Comparison of ENCODE assay signal across 16 cellular contexts in the genomic region with DNA sequence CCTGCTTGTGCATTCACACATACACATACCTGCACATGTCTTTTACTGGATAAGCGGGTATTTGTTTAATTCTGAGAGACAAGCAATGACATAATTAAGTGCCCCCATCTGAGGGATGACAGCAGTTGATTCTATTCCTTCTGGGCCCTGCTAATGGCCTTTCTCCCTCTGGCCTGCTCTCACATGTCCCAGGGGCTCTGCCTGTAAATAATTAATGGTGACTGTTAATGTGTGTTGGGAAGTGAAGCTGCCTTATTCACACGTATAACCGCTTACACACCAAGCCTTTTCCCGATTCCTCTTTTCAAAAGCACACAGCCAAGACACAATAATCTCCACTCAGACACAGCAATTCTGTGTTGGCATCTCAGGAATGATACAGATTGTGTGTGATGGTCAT. TPM values are rescaled to one million over a fixed set of nuclear protein-coding genes. Genes with fewer than 3 reads are reported as not detected.
DNase-seq lines count a peak whose midpoint lies in the region; ATAC-seq and TF ChIP-seq lines count a peak whose summit lies in the region.
"Had no signal": no experiment of that assay in that cellular context is flagged by ENCODE, and none has a peak within 500 bp of the region (broad histone marks: within the 10 kb centered on the region; RNA-seq: fewer than 3 reads in every experiment).

No MANE protein-coding gene starts in this region.

- no peaks in the 10 kb centered on the region for H3K4me1 Mint-ChIP-seq in activated CD8-positive, alpha-beta T cell treated with anti-CD3 and anti-CD28 coated beads, Interleukin-2, amount 10 ng/mL, durations not matched to agents 7 days and 5 days (ENCODE audit: low read depth)
- no peaks in the 10 kb centered on the region for H3K4me1 Mint-ChIP-seq in type B pancreatic cell (ENCODE audit: unreplicated experiment)

- POLR2A ChIA-PET in activated CD8-positive, alpha-beta T cell treated with anti-CD3 and anti-CD28 coated beads, Interleukin-2, amount 10 ng/mL, durations not matched to agents 7 days and 5 days (lab: Charles Lee): no interaction called here

- H3K27me3 ChIP-seq in kidney epithelial cell (ENCODE audit: control insufficient read depth, insufficient read depth, low read length): no peaks in the 10 kb centered on the region
- H3K27me3 ChIP-seq: BLaER1 had no signal

- H3K27ac Mint-ChIP-seq in activated CD8-positive, alpha-beta T cell treated with anti-CD3 and anti-CD28 coated beads, Interleukin-2, amount 10 ng/mL, durations not matched to agents 7 days and 5 days: no peak overlapping the region
- no peak overlapping the region for H3K27ac Mint-ChIP-seq in type B pancreatic cell

- no peaks in the 10 kb centered on the region for H3K9me3 Mint-ChIP-seq in activated CD8-positive, alpha-beta T cell treated with anti-CD3 and anti-CD28 coated beads, Interleukin-2, amount 10 ng/mL, durations not matched to agents 7 days and 5 days (ENCODE audit: insufficient read depth)
- peaks cover 5% of the 10 kb centered on the region for H3K9me3 Mint-ChIP-seq in type B pancreatic cell

- H3K4me3 ChIP-seq in kidney epithelial cell (ENCODE audit: low read depth, low read length): no peak overlapping the region
- H3K4me3 ChIP-seq: BLaER1, esophagus squamous epithelium, lung, SK-N-MC, skin epidermis had no signal

- DNase-seq in kidney epithelial cell (ENCODE audit: low read depth) (peak; percentile 38), SW480 (ENCODE audit: low spot score) (no peak), type B pancreatic cell (ENCODE audit: extremely low spot score, unreplicated experiment) (no peak), dermis blood vessel endothelial cell (no peak)
- no peak for DNase-seq in activated CD8-positive, alpha-beta T cell treated with anti-CD3 and anti-CD28 coated beads, Interleukin-2, amount 10 ng/mL, durations not matched to agents 7 days and 5 days
- DNase-seq: amygdala, esophagus squamous epithelium, H7, NCI-H2081 treated with DMSO at 0.1 percent for 48 hours had no signal

- CTCF ChIA-PET in activated CD8-positive, alpha-beta T cell treated with anti-CD3 and anti-CD28 coated beads, Interleukin-2, amount 10 ng/mL, durations not matched to agents 7 days and 5 days (lab: Charles Lee): no interaction called here

- TF ChIP-seq CTCF in kidney epithelial cell (IDR thresholded peaks at IDR 0.05; ENCODE audit: insufficient read depth, low read length, poor library complexity, severe bottlenecking) (no peak), type B pancreatic cell (conservative IDR thresholded peaks at IDR 0.05) (no peak)

- no peak overlapping the region for H3K4me3 Mint-ChIP-seq in activated CD8-positive, alpha-beta T cell treated with anti-CD3 and anti-CD28 coated beads, Interleukin-2, amount 10 ng/mL, durations not matched to agents 7 days and 5 days
- no peak overlapping the region for H3K4me3 Mint-ChIP-seq in type B pancreatic cell

- peaks cover 26% of the 10 kb centered on the region for H3K27me3 Mint-ChIP-seq in activated CD8-positive, alpha-beta T cell treated with anti-CD3 and anti-CD28 coated beads, Interleukin-2, amount 10 ng/mL, durations not matched to agents 7 days and 5 days (ENCODE audit: low read depth)
- H3K27me3 Mint-ChIP-seq in type B pancreatic cell: peaks cover 38% of the 10 kb centered on the region

- no peaks in the 10 kb centered on the region for H3K36me3 ChIP-seq in kidney epithelial cell (ENCODE audit: control insufficient read depth, insufficient read depth, low read length)
- H3K36me3 ChIP-seq: BLaER1 had no signal

- H3K36me3 Mint-ChIP-seq in activated CD8-positive, alpha-beta T cell treated with anti-CD3 and anti-CD28 coated beads, Interleukin-2, amount 10 ng/mL, durations not matched to agents 7 days and 5 days (ENCODE audit: low read depth): no peaks in the 10 kb centered on the region
- no peaks in the 10 kb centered on the region for H3K36me3 Mint-ChIP-seq in type B pancreatic cell

- peak; percentile 55 for ATAC-seq in GM18873 (IDR thresholded peaks at IDR 0.05; ENCODE audit: low FRiP score, unreplicated experiment)
- peak; percentile 73 for ATAC-seq in GM21529 (IDR thresholded peaks at IDR 0.05; ENCODE audit: unreplicated experiment)
- ATAC-seq in HG03139 (IDR thresholded peaks at IDR 0.05; ENCODE audit: unreplicated experiment): peak; percentile 85
- no peak for ATAC-seq in activated CD8-positive, alpha-beta T cell treated with anti-CD3 and anti-CD28 coated beads, Interleukin-2, amount 10 ng/mL, durations not matched to agents 7 days and 5 days

RNA-seq across cellular contexts. Expression of gene LRRK1, which starts 47.8 kb away (rescaled TPM):
- total RNA-seq in kidney epithelial cell (6.6 and 9.0 TPM in 2 replicates), type B pancreatic cell (ENCODE audit: low replicate concordance) (2.0 and 4.1 TPM in 2 replicates), dermis blood vessel endothelial cell (12.1 and 14.2 TPM in 2 replicates)
- under 1 TPM; 0.57 to 0.66 TPM for total RNA-seq in activated CD8-positive, alpha-beta T cell treated with anti-CD3 and anti-CD28 coated beads, Interleukin-2, amount 10 ng/mL, durations not matched to agents 7 days and 5 days
